ENCODE assay signal across 21 cellular contexts in genomic region chr6:14695579-14695978, GRCh38.
A peak's percentile ranks its signal among the peaks of the same experiment; 100 is the strongest.
DNase-seq lines count a peak whose midpoint lies in the region; ATAC-seq, FAIRE-seq and TF ChIP-seq lines count a peak whose summit lies in the region.
"Had no signal": no experiment of that assay in that cellular context is flagged by ENCODE, and none has a peak within 500 bp of the region (broad histone marks: within the 10 kb centered on the region; RNA-seq: fewer than 3 reads in every experiment).

No MANE protein-coding gene starts in this region.

- peak; percentile 44 for FAIRE-seq in K562 (lab: Jason Lieb, UNC)
- FAIRE-seq: GM12878, GM18507 had no signal

- intact Hi-C loops in K562 (cut with micrococcal nuclease) (no loop called here), cardiac septum (cut with DNase I) (no loop called here)

- H2AFZ ChIP-seq in K562 (ENCODE audit: low read depth, low read length) (peak overlapping the region; percentile 63), neural cell (ENCODE audit: low read depth, low read length) (no peak overlapping the region)

- TF ChIP-seq RAD21 in K562 (CRISPR knock-in tag; conservative IDR thresholded peaks at IDR 0.05 in 1 of 2, IDR thresholded peaks at IDR 0.05 in 1 of 2) (0 out of 4 replicates have a peak, but pooled peaks of 1 of the 2 experiments have one; percentile 9), neural cell (conservative IDR thresholded peaks at IDR 0.05) (no peak)

- in situ Hi-C loops in K562 (cut with MboI): no loop called here

- POLR2A ChIA-PET in K562 (lab: Yijun Ruan, JAX): interaction anchor here (0.6 to 0.9 kb wide), 3 partner anchors 12 to 101 kb away, joined by 3 read pairs; no protein-coding TSS in a partner anchor

- TF ChIP-seq EP300 in K562 (IDR thresholded peaks at IDR 0.05; ENCODE audit: low read length): no peak
- no peak for TF ChIP-seq EP300 in neural cell (conservative IDR thresholded peaks at IDR 0.05; ENCODE audit: poor library complexity, severe bottlenecking)
- TF ChIP-seq EP300 in gastroesophageal sphincter (IDR thresholded peaks at IDR 0.05): no peak

- H3K36me3 ChIP-seq in BE2C (no peaks in the 10 kb centered on the region), K562 (ENCODE audit: control insufficient read depth, insufficient read depth, low read length) (no peaks in the 10 kb centered on the region), neural cell (ENCODE audit: insufficient read depth, low read length) (no peaks in the 10 kb centered on the region), gastroesophageal sphincter (no peaks in the 10 kb centered on the region)
- H3K36me3 ChIP-seq: SJSA1 had no signal

- no peak overlapping the region for H3K4me3 ChIP-seq in BE2C (ENCODE audit: low read depth, low read length)
- H3K4me3 ChIP-seq in K562: no peak overlapping the region
- no peak overlapping the region for H3K4me3 ChIP-seq in neural cell (ENCODE audit: low read length)
- no peak overlapping the region for H3K4me3 ChIP-seq in gastroesophageal sphincter
- H3K4me3 ChIP-seq: GM12878, SJSA1 had no signal

- no TSS peak for BruUV-seq in K562 (replicated peaks; lab: Mats Ljungman, UMichigan)

- H3K27ac ChIP-seq in K562 (ENCODE audit: extremely low read depth, low read depth, low read length): no peak overlapping the region; the same call in 2 of the 3 replicates
- H3K27ac ChIP-seq in neural cell (ENCODE audit: low read length): no peak overlapping the region
- no peak overlapping the region for H3K27ac ChIP-seq in gastroesophageal sphincter
- H3K27ac ChIP-seq: RWPE1, SJSA1 had no signal

- H3K79me2 ChIP-seq in K562 (ENCODE audit: control insufficient read depth, insufficient read depth, low read length) (no peaks in the 10 kb centered on the region), neural cell (replicated peaks; ENCODE audit: insufficient read depth, low read length) (no peaks in the 10 kb centered on the region)

- H3K9me3 ChIP-seq in BE2C (no peaks in the 10 kb centered on the region), K562 (replicated peaks; ENCODE audit: control insufficient read depth, insufficient read depth, low read depth, low read length) (peaks cover 12% of the 10 kb centered on the region), neural cell (ENCODE audit: low read length) (no peaks in the 10 kb centered on the region), gastroesophageal sphincter (no peaks in the 10 kb centered on the region)
- H3K9me3 ChIP-seq: SJSA1 had no signal

- H3K4me1 ChIP-seq in BE2C (peaks cover 4% of the 10 kb centered on the region), K562 (replicated peaks in 1 of 2; ENCODE audit: control insufficient read depth in 2 of 2, insufficient read depth in 2 of 2, low read length in 2 of 2) (peaks cover 4 to 18% of the 10 kb centered on the region in 2 experiments; a peak in 4 of 5 replicates), gastroesophageal sphincter (no peaks in the 10 kb centered on the region)
- H3K4me1 ChIP-seq: SJSA1 had no signal

- no peak for TF ChIP-seq CTCF in BE2C (IDR thresholded peaks at IDR 0.05; ENCODE audit: low read depth, low read length)
- no peak for TF ChIP-seq CTCF in K562 (IDR thresholded peaks at IDR 0.05 in 2 of 3, conservative IDR thresholded peaks at IDR 0.05 in 1 of 3; ENCODE audit: insufficient read depth in 2 of 3, low read depth in 1 of 3, low read length in 3 of 3)
- no peak for TF ChIP-seq CTCF in neural cell (IDR thresholded peaks at IDR 0.05; ENCODE audit: poor library complexity, severe bottlenecking)
- no peak for TF ChIP-seq CTCF in gastroesophageal sphincter (IDR thresholded peaks at IDR 0.05)

- no peak for TF ChIP-seq POLR2A in K562 (conservative IDR thresholded peaks at IDR 0.05)
- no peak for TF ChIP-seq POLR2A in gastroesophageal sphincter (IDR thresholded peaks at IDR 0.05)

- H3K4me2 ChIP-seq in K562 (ENCODE audit: insufficient read depth, low read length): peak overlapping the region; percentile 49; the same call in 1 of the 2 replicates
- H3K4me2 ChIP-seq in neural cell (ENCODE audit: low read length): no peak overlapping the region

- H3K9me2 ChIP-seq in neural cell (ENCODE audit: insufficient read depth, low read length): no peaks in the 10 kb centered on the region

- H4K20me1 ChIP-seq in K562 (replicated peaks; ENCODE audit: control insufficient read depth, insufficient read depth, low read length): no peaks in the 10 kb centered on the region
- H4K20me1 ChIP-seq in neural cell (ENCODE audit: insufficient read depth): no peaks in the 10 kb centered on the region

- 19% methylated on average over 6 of the region's 6 CpGs for WGBS in K562 (ENCODE audit: insufficient coverage, low coverage, missing lambda C conversion rate)
- WGBS in gastroesophageal sphincter (ENCODE audit: low coverage in 1 of 2), 2 donors: 49 to 86% methylated on average over 4 to 6 of the region's 6 CpGs

- H3K27me3 ChIP-seq in BE2C (no peaks in the 10 kb centered on the region), K562 (ENCODE audit: control insufficient read depth in 2 of 2, insufficient read depth in 2 of 2, low read length in 2 of 2) (no peaks in the 10 kb centered on the region), neural cell (ENCODE audit: insufficient read depth, low read depth, low read length) (no peaks in the 10 kb centered on the region), gastroesophageal sphincter (no peaks in the 10 kb centered on the region)
- H3K27me3 ChIP-seq: SJSA1 had no signal

- no peaks in the 10 kb centered on the region for H3F3A ChIP-seq in neural cell (ENCODE audit: insufficient read depth, low read length, poor library complexity, severe bottlenecking)

- H3K9ac ChIP-seq in K562 (ENCODE audit: insufficient read depth in 1 of 2, low read depth in 2 of 2, low read length in 2 of 2) (peak overlapping the region in 1 of 2 experiments; percentile 85; a peak in 1 of 4 replicates), neural cell (ENCODE audit: low read length) (no peak overlapping the region)

- CTCF ChIA-PET in K562 (lab: Yijun Ruan, JAX; ENCODE audit: low intra/inter-chr PET ratio): no interaction called here

- DNase-seq in BE2C: peak; percentile 77
- DNase-seq in NCI-H526 (lab: John Stamatoyannopoulos, UW): peak; percentile 61 to 70
- DNase-seq in K562 (ENCODE audit: extremely low read depth in 1 of 4, low spot score in 3 of 4): peak in 1 of 4 experiments; percentile 48
- DNase-seq in NCI-H82 treated with DMSO at 0.1 percent for 48 hours (lab: John Stamatoyannopoulos, UW; ENCODE audit: unreplicated experiment): no peak
- DNase-seq in cardiac septum (ENCODE audit: low spot score): no peak
- DNase-seq: 8988T; CD8-positive, alpha-beta T cell; DND-41; GDM1; Karpas-422; NCI-H1105; NCI-H187; NCI-H774; PC-3 had no signal

- H3K9me1 ChIP-seq in K562 (ENCODE audit: control insufficient read depth, insufficient read depth, low read length): no peaks in the 10 kb centered on the region

- ATAC-seq in K562 (peak; percentile 48), HG02852 (IDR thresholded peaks at IDR 0.05; ENCODE audit: unreplicated experiment) (no peak), gastroesophageal sphincter (no peak)
- ATAC-seq: CD8-positive, alpha-beta T cell; GM12878; PC-3 had no signal

TF ChIP-seq in K562, 482 proteins besides CTCF, POLR2A, EP300 and RAD21 (continues in another document):
- TF ChIP-seq PKNOX1 (IDR thresholded peaks at IDR 0.05) (0 out of 2 replicates have a peak, but pooled peaks have one; percentile 7), CXXC5 (CRISPR knock-in tag; IDR thresholded peaks at IDR 0.05) (0 out of 2 replicates have a peak, but pooled peaks have one; percentile 12), RBFOX2 (IDR thresholded peaks at IDR 0.05; ENCODE audit: low read depth, low read length) (no peak), SRF (CRISPR knock-in tag; IDR thresholded peaks at IDR 0.05) (0 out of 4 replicates have a peak, but pooled peaks of 1 of the 2 experiments have one; percentile 31), SMARCE1 (IDR thresholded peaks at IDR 0.05) (0 out of 2 replicates have a peak, but pooled peaks have one; percentile 10), DPF2 (IDR thresholded peaks at IDR 0.05) (no peak)

TF ChIP-seq in neural cell, 6 proteins besides CTCF, POLR2A, EP300 and RAD21:
- no peak for TF ChIP-seq SMC3 (conservative IDR thresholded peaks at IDR 0.05; ENCODE audit: poor library complexity)
- peak; percentile 40 for TF ChIP-seq REST (IDR thresholded peaks at IDR 0.05; ENCODE audit: borderline replicate concordance)

Comparison
In these comparisons a context has a peak if more than half of its experiments do, and no peak if none do; other contexts are left out.
1. DNase-seq: peak in BE2C (single experiment) and NCI-H526 (2 of 2); none in NCI-H82 treated with DMSO at 0.1 percent for 48 hours (single experiment) and cardiac septum (single experiment).